1 cellular context compared by ENCODE assay signal in the genomic region with DNA sequence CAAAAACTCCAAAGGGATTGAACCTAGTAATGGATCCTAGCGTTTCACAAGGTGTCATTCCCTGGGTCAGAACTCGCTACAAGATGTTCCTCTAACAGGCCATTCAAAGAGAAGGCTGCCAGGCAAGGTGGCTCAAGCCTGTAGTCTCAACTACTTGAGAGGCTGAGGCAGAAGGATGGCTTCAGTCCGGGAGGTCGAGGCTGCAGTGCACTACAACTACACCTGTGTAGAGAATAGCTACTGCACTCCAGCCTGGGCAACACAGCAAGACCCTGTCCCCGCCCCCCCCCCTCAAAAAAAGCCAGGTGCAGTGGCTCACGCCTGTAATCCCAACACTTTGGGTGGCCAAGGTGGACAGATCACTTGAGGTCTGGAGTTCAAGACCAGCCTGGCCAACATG.
TF ChIP-seq lines count a peak whose summit lies in the region.

No MANE protein-coding gene starts in this region.

TF ChIP-seq in HepG2, 621 proteins besides CTCF, POLR2A, EP300 and RAD21:
- peak; percentile 84 for TF ChIP-seq ZNF121 (CRISPR knock-in tag; IDR thresholded peaks at IDR 0.05)
- no peak for TF ChIP-seq EHMT2 (IDR thresholded peaks at IDR 0.05; ENCODE audit: borderline replicate concordance, low read depth, low read length)
